32 cellular contexts compared by ENCODE assay signal in the genomic region with DNA sequence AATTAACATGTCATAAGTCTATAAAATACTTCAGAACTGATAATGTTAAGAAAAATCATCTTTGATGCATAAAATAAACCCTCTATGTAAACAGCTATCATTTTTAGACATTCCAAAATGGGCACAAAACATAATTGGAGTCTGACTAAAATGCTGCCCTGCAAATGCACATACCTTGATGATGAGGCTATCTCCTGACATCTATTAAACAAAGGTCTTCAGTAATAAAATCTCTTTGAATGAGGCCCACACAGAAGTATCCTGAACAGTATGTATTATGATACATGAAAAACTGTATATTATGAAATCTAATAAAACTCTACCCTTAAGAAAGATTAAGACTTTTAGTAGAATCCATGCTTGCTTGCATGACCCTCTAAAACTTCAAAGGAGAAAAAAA.
DNase-seq lines count a peak whose midpoint lies in the region; ATAC-seq and TF ChIP-seq lines count a peak whose summit lies in the region.
"Had no signal": no experiment of that assay in that cellular context is flagged by ENCODE, and none has a peak within 500 bp of the region (broad histone marks: within the 10 kb centered on the region; RNA-seq: fewer than 3 reads in every experiment).

No MANE protein-coding gene starts in this region.

- H3K4me1 ChIP-seq in IMR-90 (ENCODE audit: control insufficient read depth, insufficient read depth, low read length) (no peaks in the 10 kb centered on the region), adipocyte (ENCODE audit: control insufficient read depth, insufficient read depth, low read length) (peaks cover 3% of the 10 kb centered on the region), ascending aorta (no peaks in the 10 kb centered on the region), right cardiac atrium (ENCODE audit: control insufficient read depth, insufficient read depth, low read length) (no peaks in the 10 kb centered on the region)
- H3K4me1 ChIP-seq: BLaER1 treated with 17β-estradiol and CSF1 and Interleukin-3, amounts not matched to agents 10 nM and 100 nM; prostate gland; SJSA1; testis had no signal

- no peaks in the 10 kb centered on the region; the same call in 1 of the 2 replicates for H3K9me1 ChIP-seq in IMR-90 (ENCODE audit: insufficient read depth, low read length)

- no peaks in the 10 kb centered on the region for H3K9me3 Mint-ChIP-seq in activated T-cell treated with anti-CD3 and anti-CD28 coated beads, Interleukin-2, amount 50 U/mL, for 72 hours
- H3K9me3 Mint-ChIP-seq in activated CD8-positive, alpha-beta T cell treated with anti-CD3 and anti-CD28 coated beads for 36 hours: no peaks in the 10 kb centered on the region
- H3K9me3 Mint-ChIP-seq: activated naive CD4-positive, alpha-beta T cell treated with anti-CD3 and anti-CD28 coated beads, Interleukin-2, amount 50 U/mL, for 72 hours; activated T-helper 2 cell treated with anti-CD3 and anti-CD28 coated beads, Interferon-gamma antibody, Interleukin-2, Interleukin-4, amounts not matched to agents 10 μg/mL and 5 μg/mL and 100 μg/mL, durations not matched to agents 14 hours and 24 hours and 36 hours; dendritic cell treated with granulocyte-macrophage colony-stimulating factor and Interleukin-4, amounts not matched to agents 40 ng/mL and 50 ng/mL, for 4 days; endodermal cell; naive thymus-derived CD8-positive, alpha-beta T cell had no signal

- H2AK5ac ChIP-seq in IMR-90 (ENCODE audit: low read depth, low read length): no peak overlapping the region

- no peak overlapping the region for H3K4me3 ChIP-seq in IMR-90 (ENCODE audit: insufficient read depth, low read depth, low read length)
- H3K4me3 ChIP-seq in adipocyte (ENCODE audit: low read length): no peak overlapping the region
- no peak overlapping the region for H3K4me3 ChIP-seq in ascending aorta
- no peak overlapping the region for H3K4me3 ChIP-seq in right cardiac atrium (ENCODE audit: low read length)
- H3K4me3 ChIP-seq: BLaER1 treated with 17β-estradiol and CSF1 and Interleukin-3, amounts not matched to agents 10 nM and 100 nM; esophagus muscularis mucosa; gastrocnemius medialis; left ventricle myocardium inferior; prostate gland; SJSA1; testis had no signal

- H2BK15ac ChIP-seq in IMR-90 (ENCODE audit: low read depth, low read length): no peak overlapping the region

- no peak overlapping the region for H3K56ac ChIP-seq in IMR-90 (ENCODE audit: extremely low read depth, insufficient read depth, low read length)

- no peak overlapping the region for H3K9ac ChIP-seq in IMR-90 (ENCODE audit: low read depth, low read length)
- no peak overlapping the region for H3K9ac ChIP-seq in adipocyte (ENCODE audit: low read length)
- H3K9ac ChIP-seq: BLaER1 treated with 17β-estradiol and CSF1 and Interleukin-3, amounts not matched to agents 10 nM and 100 nM had no signal

- no peaks in the 10 kb centered on the region for H4K20me1 ChIP-seq in IMR-90 (ENCODE audit: insufficient read depth, low read length)

- POLR2A ChIA-PET in IMR-90 (lab: Charles Lee; ENCODE audit: unreplicated experiment): no interaction called here
- POLR2A ChIA-PET in activated CD8-positive, alpha-beta T cell treated with anti-CD3 and anti-CD28 coated beads for 36 hours (lab: Charles Lee): no interaction called here

- TF ChIP-seq RAD21 in IMR-90 (IDR thresholded peaks at IDR 0.05; ENCODE audit: low read length): no peak

- in situ Hi-C loops in IMR-90 (cut with MboI; ENCODE audit: low sequenced_read_pairs): no loop called here

- no peak overlapping the region for H4K8ac ChIP-seq in IMR-90 (ENCODE audit: low read depth in 2 of 2, low read length in 2 of 2)

- H4K5ac ChIP-seq in IMR-90 (ENCODE audit: low read depth, low read length): no peak overlapping the region

- DNase-seq in COLO829 (ENCODE audit: low spot score) (peak; percentile 9), IMR-90 (peak; percentile 23), adipocyte (ENCODE audit: low read depth) (peak; percentile 7), myocyte (ENCODE audit: low read depth) (peak; percentile 9), ascending aorta (ENCODE audit: low spot score in 2 of 2) (no peak), right cardiac atrium (no peak)
- DNase-seq in activated T-cell treated with anti-CD3 and anti-CD28 coated beads, Interleukin-2, amount 50 U/mL, for 72 hours: no peak
- DNase-seq in activated CD8-positive, alpha-beta T cell treated with anti-CD3 and anti-CD28 coated beads for 36 hours: no peak
- DNase-seq: activated CD4-positive, alpha-beta T cell treated with anti-CD3 and anti-CD28 coated beads, Interleukin-2, amount 50 U/mL, for 48 hours; aorta; central memory CD4-positive, alpha-beta T cell; COR-L47; DMS53; endodermal cell; gastrocnemius medialis; hippocampal formation; left ventricle myocardium inferior; midbrain; naive thymus-derived CD8-positive, alpha-beta T cell; NCI-H1092 treated with DMSO at 0.1 percent for 48 hours; NCI-H187 treated with DMSO at 0.1 percent for 48 hours; NCI-H774; nucleus accumbens; stimulated activated naive CD8-positive, alpha-beta T cell treated with anti-CD3 and anti-CD28 coated beads, Interleukin-15, Interleukin-2, amounts not matched to agents 100 U/mL and 50 U/mL, for 24 hours; testis had no signal

- H3K23ac ChIP-seq in IMR-90 (ENCODE audit: low read depth, low read length): no peak overlapping the region

- H3K36me3 Mint-ChIP-seq in activated T-cell treated with anti-CD3 and anti-CD28 coated beads, Interleukin-2, amount 50 U/mL, for 72 hours (ENCODE audit: insufficient read depth in 2 of 2): no peaks in the 10 kb centered on the region
- H3K36me3 Mint-ChIP-seq in activated CD8-positive, alpha-beta T cell treated with anti-CD3 and anti-CD28 coated beads for 36 hours (ENCODE audit: low read depth): no peaks in the 10 kb centered on the region

- H3K14ac ChIP-seq in IMR-90 (replicated peaks; ENCODE audit: low read depth, low read length): no peak overlapping the region

- H3K4me1 Mint-ChIP-seq in activated T-cell treated with anti-CD3 and anti-CD28 coated beads, Interleukin-2, amount 50 U/mL, for 72 hours (ENCODE audit: low read depth): no peaks in the 10 kb centered on the region
- H3K4me1 Mint-ChIP-seq in activated CD8-positive, alpha-beta T cell treated with anti-CD3 and anti-CD28 coated beads for 36 hours (ENCODE audit: low read depth): no peaks in the 10 kb centered on the region
- H3K4me1 Mint-ChIP-seq: endodermal cell had no signal

- TF ChIP-seq POLR2A in IMR-90 (IDR thresholded peaks at IDR 0.05; ENCODE audit: low read depth, low read length): no peak

- H3K79me1 ChIP-seq in IMR-90 (ENCODE audit: low read depth in 1 of 2, low read length in 2 of 2): peaks cover 0 to 3% of the 10 kb centered on the region in 2 experiments; a peak in 1 of 4 replicates

- H2AK9ac ChIP-seq in IMR-90 (replicated peaks; ENCODE audit: low read depth, low read length, poor library complexity): no peak overlapping the region

- H3K36me3 ChIP-seq in IMR-90 (ENCODE audit: control insufficient read depth, insufficient read depth, low read length) (no peaks in the 10 kb centered on the region), adipocyte (ENCODE audit: control insufficient read depth, insufficient read depth, low read length, severe bottlenecking) (no peaks in the 10 kb centered on the region), ascending aorta (no peaks in the 10 kb centered on the region)
- H3K36me3 ChIP-seq: BLaER1 treated with 17β-estradiol and CSF1 and Interleukin-3, amounts not matched to agents 10 nM and 100 nM; esophagus muscularis mucosa; gastrocnemius medialis; left ventricle myocardium inferior; prostate gland; SJSA1 had no signal

- TF ChIP-seq CTCF in IMR-90 (conservative IDR thresholded peaks at IDR 0.05; ENCODE audit: low read depth, low read length) (no peak), ascending aorta (IDR thresholded peaks at IDR 0.05) (no peak)
- TF ChIP-seq CTCF in activated CD8-positive, alpha-beta T cell treated with anti-CD3 and anti-CD28 coated beads for 36 hours (IDR thresholded peaks at IDR 0.05): no peak

- H3K4me3 Mint-ChIP-seq in activated T-cell treated with anti-CD3 and anti-CD28 coated beads, Interleukin-2, amount 50 U/mL, for 72 hours: no peak overlapping the region
- H3K4me3 Mint-ChIP-seq in activated CD8-positive, alpha-beta T cell treated with anti-CD3 and anti-CD28 coated beads for 36 hours: no peak overlapping the region
- H3K4me3 Mint-ChIP-seq: dendritic cell treated with granulocyte-macrophage colony-stimulating factor and Interleukin-4, amounts not matched to agents 40 ng/mL and 50 ng/mL, for 4 days; endodermal cell; naive thymus-derived CD8-positive, alpha-beta T cell had no signal

- H3K9me3 ChIP-seq in IMR-90 (ENCODE audit: control insufficient read depth, insufficient read depth, low read length): no peaks in the 10 kb centered on the region
- H3K9me3 ChIP-seq in adipocyte (ENCODE audit: control insufficient read depth, low read length): no peaks in the 10 kb centered on the region
- H3K9me3 ChIP-seq in ascending aorta: no peaks in the 10 kb centered on the region
- H3K9me3 ChIP-seq in right cardiac atrium (ENCODE audit: control insufficient read depth, low read length): no peaks in the 10 kb centered on the region
- H3K9me3 ChIP-seq: BLaER1 treated with 17β-estradiol and CSF1 and Interleukin-3, amounts not matched to agents 10 nM and 100 nM; esophagus muscularis mucosa; gastrocnemius medialis; left ventricle myocardium inferior; prostate gland; SJSA1; testis had no signal

- no peak overlapping the region for H3K27ac Mint-ChIP-seq in activated T-cell treated with anti-CD3 and anti-CD28 coated beads, Interleukin-2, amount 50 U/mL, for 72 hours
- H3K27ac Mint-ChIP-seq in activated CD8-positive, alpha-beta T cell treated with anti-CD3 and anti-CD28 coated beads for 36 hours: no peak overlapping the region
- H3K27ac Mint-ChIP-seq: activated naive CD4-positive, alpha-beta T cell treated with anti-CD3 and anti-CD28 coated beads, Interleukin-2, amount 50 U/mL, for 72 hours; activated T-helper 2 cell treated with anti-CD3 and anti-CD28 coated beads, Interferon-gamma antibody, Interleukin-2, Interleukin-4, amounts not matched to agents 10 μg/mL and 5 μg/mL and 100 μg/mL, durations not matched to agents 14 hours and 24 hours and 36 hours; dendritic cell treated with granulocyte-macrophage colony-stimulating factor and Interleukin-4, amounts not matched to agents 40 ng/mL and 50 ng/mL, for 4 days; endodermal cell had no signal

- no peak overlapping the region for H2BK120ac ChIP-seq in IMR-90 (ENCODE audit: low read depth, low read length)

- no peak overlapping the region for H3K27ac ChIP-seq in IMR-90 (ENCODE audit: insufficient read depth, low read length)
- H3K27ac ChIP-seq in ascending aorta: no peak overlapping the region
- H3K27ac ChIP-seq in right cardiac atrium (ENCODE audit: low read length): no peak overlapping the region
- H3K27ac ChIP-seq: BLaER1 treated with 17β-estradiol and CSF1 and Interleukin-3, amounts not matched to agents 10 nM and 100 nM; esophagus muscularis mucosa; gastrocnemius medialis; left ventricle myocardium inferior; prostate gland; SJSA1; testis had no signal

- H2BK20ac ChIP-seq in IMR-90 (ENCODE audit: low read depth, low read length): no peak overlapping the region

- H4K91ac ChIP-seq in IMR-90 (ENCODE audit: insufficient read depth, low read depth, low read length): no peak overlapping the region

- H2BK5ac ChIP-seq in IMR-90 (ENCODE audit: low read depth, low read length, poor library complexity, severe bottlenecking): no peak overlapping the region

- H3K4me2 ChIP-seq in IMR-90 (ENCODE audit: low read depth, low read length): no peak overlapping the region
- H3K4me2 ChIP-seq: BLaER1 treated with 17β-estradiol and CSF1 and Interleukin-3, amounts not matched to agents 10 nM and 100 nM had no signal

- H2AFZ ChIP-seq in IMR-90 (replicated peaks; ENCODE audit: low read length, poor library complexity): no peak overlapping the region

- dilution Hi-C loops in IMR-90 (cut with HindIII; ENCODE audit: low sequenced_read_pairs, unreplicated experiment): no loop called here

- no peak overlapping the region for H3K4ac ChIP-seq in IMR-90 (ENCODE audit: low read depth, low read length)

- BruUV-seq in IMR-90 (replicated peaks; lab: Mats Ljungman, UMichigan): no TSS peak

- CTCF ChIA-PET in IMR-90 (lab: Yijun Ruan, JAX): no interaction called here
- CTCF ChIA-PET in activated CD8-positive, alpha-beta T cell treated with anti-CD3 and anti-CD28 coated beads for 36 hours (lab: Charles Lee): no interaction called here

- ATAC-seq in IMR-90 (ENCODE audit: low read depth): peak; percentile 37
- no peak for ATAC-seq in activated T-cell treated with anti-CD3 and anti-CD28 coated beads, Interleukin-2, amount 50 U/mL, for 72 hours (replicated peaks in 1 of 2)
- no peak for ATAC-seq in activated CD8-positive, alpha-beta T cell treated with anti-CD3 and anti-CD28 coated beads for 36 hours
- no peak for ATAC-seq in right cardiac atrium
- ATAC-seq: activated naive CD4-positive, alpha-beta T cell treated with anti-CD3 and anti-CD28 coated beads, Interleukin-2, amount 50 U/mL, for 72 hours; gastrocnemius medialis; naive thymus-derived CD8-positive, alpha-beta T cell; stimulated activated naive CD8-positive, alpha-beta T cell treated with anti-CD3 and anti-CD28 coated beads, Interleukin-15, Interleukin-2, amounts not matched to agents 100 U/mL and 50 U/mL, for 24 hours had no signal

- no peaks in the 10 kb centered on the region for H3K27me3 ChIP-seq in IMR-90 (ENCODE audit: control insufficient read depth, insufficient read depth, low read length)
- no peaks in the 10 kb centered on the region for H3K27me3 ChIP-seq in adipocyte (replicated peaks; ENCODE audit: control insufficient read depth, insufficient read depth, low read length)
- no peaks in the 10 kb centered on the region for H3K27me3 ChIP-seq in ascending aorta
- H3K27me3 ChIP-seq in right cardiac atrium (ENCODE audit: control insufficient read depth, insufficient read depth): no peaks in the 10 kb centered on the region
- H3K27me3 ChIP-seq: BLaER1 treated with 17β-estradiol and CSF1 and Interleukin-3, amounts not matched to agents 10 nM and 100 nM; esophagus muscularis mucosa; gastrocnemius medialis; SJSA1; testis had no signal

- no peaks in the 10 kb centered on the region for H3K27me3 Mint-ChIP-seq in activated T-cell treated with anti-CD3 and anti-CD28 coated beads, Interleukin-2, amount 50 U/mL, for 72 hours (ENCODE audit: low read depth)
- no peaks in the 10 kb centered on the region for H3K27me3 Mint-ChIP-seq in activated CD8-positive, alpha-beta T cell treated with anti-CD3 and anti-CD28 coated beads for 36 hours
- H3K27me3 Mint-ChIP-seq: dendritic cell treated with granulocyte-macrophage colony-stimulating factor and Interleukin-4, amounts not matched to agents 40 ng/mL and 50 ng/mL, for 4 days; naive thymus-derived CD8-positive, alpha-beta T cell had no signal

- intact Hi-C loops in IMR-90 (cut with micrococcal nuclease): no loop called here
- intact Hi-C loops in ascending aorta (cut with DNase I): no loop called here
- intact Hi-C loops in activated CD8-positive, alpha-beta T cell treated with anti-CD3 and anti-CD28 coated beads for 36 hours (cut with micrococcal nuclease): no loop called here
- intact Hi-C loops in right cardiac atrium (cut with DNase I): no loop called here

- H3K18ac ChIP-seq in IMR-90 (ENCODE audit: low read depth, low read length): no peak overlapping the region

Comparison
In these comparisons a context has a peak if more than half of its experiments do, and no peak if none do; other contexts are left out.
1. DNase-seq: peak in COLO829 (single experiment), IMR-90 (single experiment), adipocyte (single experiment) and myocyte (single experiment); none in activated T-cell treated with anti-CD3 and anti-CD28 coated beads, Interleukin-2, amount 50 U/mL, for 72 hours (0 of 2), ascending aorta (0 of 2), activated CD8-positive, alpha-beta T cell treated with anti-CD3 and anti-CD28 coated beads for 36 hours (single experiment) and right cardiac atrium (0 of 3).